In the genomic region with DNA sequence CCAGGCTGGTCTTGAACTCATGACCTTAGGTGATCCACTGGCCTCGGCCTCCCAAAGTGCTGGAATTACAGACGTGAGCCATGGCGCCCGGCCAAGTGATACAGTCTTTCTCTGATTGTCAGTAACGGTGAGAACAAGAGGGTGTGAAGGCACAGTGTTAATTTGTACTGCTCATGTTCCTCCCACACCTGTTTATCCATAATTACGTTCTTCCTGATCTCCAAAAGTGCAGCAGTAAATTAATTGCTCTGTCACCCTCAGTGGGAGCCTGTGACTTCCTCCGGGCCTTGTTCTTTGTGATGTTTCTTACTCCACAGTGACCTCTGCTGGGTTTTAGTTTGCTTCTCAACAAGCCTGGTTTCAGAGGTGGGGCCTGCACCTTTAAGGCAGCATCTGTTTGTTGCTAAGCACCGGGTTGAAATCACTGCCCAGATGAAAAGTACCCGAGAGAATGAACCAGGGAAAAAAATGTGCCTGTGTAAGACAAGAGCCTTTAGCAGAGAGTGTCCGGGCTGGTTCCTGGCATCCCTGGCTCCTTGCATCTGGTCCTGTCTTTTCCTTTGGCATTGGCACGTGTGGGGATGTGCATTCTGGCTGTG, we compare ENCODE assay signal across 8 cellular contexts.
DNase-seq lines count a peak whose midpoint lies in the region; ATAC-seq and TF ChIP-seq lines count a peak whose summit lies in the region.

No MANE protein-coding gene starts in this region.

- H3K36me3 Mint-ChIP-seq in T-cell = no peaks in the 10 kb centered on the region

- no peak overlapping the region for H3K27ac ChIP-seq in hepatocyte

- TF ChIP-seq CTCF in AG09319 (IDR thresholded peaks at IDR 0.05; ENCODE audit: low read depth, low read length) = peak; percentile 74
- TF ChIP-seq CTCF in hepatocyte (IDR thresholded peaks at IDR 0.05; ENCODE audit: poor library complexity) = peak; percentile 77

- H4K20me1 ChIP-seq in hepatocyte (ENCODE audit: insufficient read depth, poor library complexity, severe bottlenecking) = no peaks in the 10 kb centered on the region

- CTCF ChIA-PET in T-cell (lab: Charles Lee) = interaction anchor here (0.7 to 4.6 kb wide), 3 partner anchors 49 to 499 kb away, joined by 9 to 47 read pairs (median 24); no protein-coding TSS in a partner anchor

- no peak overlapping the region for H3K4me3 ChIP-seq in hepatocyte

- H3K4me2 ChIP-seq in hepatocyte = no peak overlapping the region

- ATAC-seq in GM18868 (IDR thresholded peaks at IDR 0.05; ENCODE audit: unreplicated experiment) (peak; percentile 57), HG03045 (IDR thresholded peaks at IDR 0.05; ENCODE audit: unreplicated experiment) (peak; percentile 55), T-cell (replicated peaks in 1 of 4) (peak; percentile 50 to 72 (median 65))

- WGBS in hepatocyte (ENCODE audit: low lambda C conversion rate, missing lambda C conversion rate) = 42% methylated on average over 11 of the region's 11 CpGs

- no peaks in the 10 kb centered on the region for H3K4me1 ChIP-seq in hepatocyte (ENCODE audit: insufficient read depth)

- H2AFZ ChIP-seq in hepatocyte = no peak overlapping the region

- H3K27ac Mint-ChIP-seq in T-cell = peak overlapping the region in 1 of 2 donors; percentile 16

- DNase-seq in AG09319 (ENCODE audit: extremely low read depth, low read depth) (peak; percentile 61), NCI-H1694 treated with DMSO at 0.1 percent for 48 hours (lab: John Stamatoyannopoulos, UW) (peak; percentile 90), T-cell (peak; percentile 2 to 57 (median 40)), anterior cingulate cortex (lab: John Stamatoyannopoulos, UW) (peak in 47 of 58 donors; percentile 7 to 81 (median 45)), hepatocyte (ENCODE audit: low spot score) (peak; percentile 89)
- DNase-seq in stimulated activated CD4-positive, alpha-beta T cell treated with anti-CD3 and anti-CD28 coated beads, Interleukin-12 subunit alpha, Interleukin-12 subunit beta, amount 100 ng/mL, for 4 hours = peak; percentile 48

- H3K27me3 Mint-ChIP-seq in T-cell = no peaks in the 10 kb centered on the region

- peaks cover 19 to 36% (median 29%) of the 10 kb centered on the region in 3 donors for H3K4me1 Mint-ChIP-seq in T-cell

- POLR2A ChIA-PET in T-cell (lab: Charles Lee) = no interaction called here

- no peak overlapping the region for H3K4me3 Mint-ChIP-seq in T-cell

- no peaks in the 10 kb centered on the region for H3K9me3 ChIP-seq in hepatocyte (ENCODE audit: low read depth)

- no peaks in the 10 kb centered on the region for H3K79me2 ChIP-seq in hepatocyte

- no peaks in the 10 kb centered on the region for H3K9me3 Mint-ChIP-seq in T-cell

- no peaks in the 10 kb centered on the region for H3K36me3 ChIP-seq in hepatocyte (replicated peaks; ENCODE audit: insufficient read depth, low read depth)

- no peaks in the 10 kb centered on the region for H3K27me3 ChIP-seq in hepatocyte

- H3K9me2 ChIP-seq in hepatocyte (replicated peaks; ENCODE audit: insufficient read depth) = no peaks in the 10 kb centered on the region

Comparison
In these comparisons a context has a peak if more than half of its experiments do, and no peak if none do; other contexts are left out.
1. DNase-seq: peak in every context shown above with its lines; median percentile 90 in NCI-H1694 treated with DMSO at 0.1 percent for 48 hours; 89 in hepatocyte; 61 in AG09319; 48 in stimulated activated CD4-positive, alpha-beta T cell treated with anti-CD3 and anti-CD28 coated beads, Interleukin-12 subunit alpha, Interleukin-12 subunit beta, amount 100 ng/mL, for 4 hours; 45 in anterior cingulate cortex; 40 in T-cell.